In genomic region chr10:127196955-127197432, GRCh38 we compare ENCODE assay signal across 1 cellular context.
TF ChIP-seq lines count a peak whose summit lies in the region.

No MANE protein-coding gene starts in this region.

TF ChIP-seq in GM23338, 12 proteins besides CTCF, POLR2A, EP300 and RAD21:
- TF ChIP-seq ZNF462 (CRISPR knock-in tag; IDR thresholded peaks at IDR 0.05) (no peak), POLR2AphosphoS5 (IDR thresholded peaks at IDR 0.05; ENCODE audit: low read depth) (no peak), CREB1 (CRISPR knock-in tag; IDR thresholded peaks at IDR 0.05; ENCODE audit: low read depth) (no peak), ZNF114 (CRISPR knock-in tag; IDR thresholded peaks at IDR 0.05) (no peak), JUNB (IDR thresholded peaks at IDR 0.05; ENCODE audit: unreplicated experiment) (no peak), STAT1 (IDR thresholded peaks at IDR 0.05; ENCODE audit: unreplicated experiment) (no peak), EZH2phosphoT487 (IDR thresholded peaks at IDR 0.05; ENCODE audit: unreplicated experiment) (no peak), ZNF331 (CRISPR knock-in tag; IDR thresholded peaks at IDR 0.05; ENCODE audit: low read depth) (no peak), EZH2 (IDR thresholded peaks at IDR 0.05; ENCODE audit: low read depth, unreplicated experiment) (no peak), NANOG (IDR thresholded peaks at IDR 0.05; ENCODE audit: borderline replicate concordance) (no peak), REST (IDR thresholded peaks at IDR 0.05; ENCODE audit: unreplicated experiment) (no peak), ETS1 (IDR thresholded peaks at IDR 0.05) (no peak)
